ENCODE assay signal across 17 cellular contexts in the genomic region with DNA sequence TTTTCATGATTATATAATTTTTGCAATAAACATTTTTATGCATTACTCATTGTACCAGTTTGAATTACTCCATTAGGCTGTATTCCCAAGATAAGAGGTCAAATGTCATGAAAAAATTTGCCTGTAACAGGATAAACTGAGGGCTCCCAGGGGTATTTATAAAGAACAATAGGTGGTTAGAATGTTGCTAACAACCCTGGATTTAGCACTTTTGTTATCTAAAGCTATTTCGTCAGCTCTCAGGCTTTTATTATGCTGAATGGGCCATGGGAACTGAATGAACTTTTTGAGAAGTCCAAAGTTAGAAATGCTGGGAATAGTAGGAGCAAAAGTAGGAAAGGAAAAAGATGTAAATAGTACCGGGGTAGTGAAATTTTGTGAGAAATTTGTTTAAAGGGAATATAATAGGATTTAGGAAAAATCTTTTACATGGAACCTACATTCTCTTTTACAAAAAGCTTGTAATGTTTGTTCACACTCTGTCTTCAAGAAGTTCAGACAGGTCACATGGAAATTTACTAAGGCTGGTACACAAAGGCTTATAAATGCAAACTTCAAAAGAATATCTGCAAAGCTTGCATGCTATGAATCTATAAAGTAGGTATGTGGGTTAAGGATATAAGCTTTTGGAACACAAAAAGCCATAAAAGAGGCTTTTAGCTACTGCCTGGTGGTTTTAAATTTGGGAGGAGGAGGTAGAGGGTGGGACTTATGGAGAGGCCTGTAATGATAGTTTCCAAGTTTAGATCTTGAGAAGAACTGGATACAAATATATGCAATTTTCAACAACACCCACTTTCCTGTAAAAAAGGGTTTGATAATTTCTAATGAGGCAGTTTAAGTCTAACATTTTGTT.
DNase-seq lines count a peak whose midpoint lies in the region; TF ChIP-seq lines count a peak whose summit lies in the region.
"Had no signal": no experiment of that assay in that cellular context is flagged by ENCODE, and none has a peak within 500 bp of the region (broad histone marks: within the 10 kb centered on the region; RNA-seq: fewer than 3 reads in every experiment).

No MANE protein-coding gene starts in this region.

- H3K79me2 ChIP-seq in H9 (ENCODE audit: insufficient read depth, low read length): no peaks in the 10 kb centered on the region

- H3K36me3 ChIP-seq in neuronal stem cell (replicated peaks in 1 of 2; ENCODE audit: control insufficient read depth in 2 of 2, insufficient read depth in 2 of 2, low read length in 2 of 2) (no peaks in the 10 kb centered on the region), prostate gland (no peaks in the 10 kb centered on the region)
- H3K36me3 ChIP-seq: SJCRH30 had no signal

- H3K27me3 ChIP-seq in H9 (ENCODE audit: insufficient read depth, low read length): no peaks in the 10 kb centered on the region
- H3K27me3 ChIP-seq in neuronal stem cell (ENCODE audit: control insufficient read depth in 3 of 3, insufficient read depth in 3 of 3, low read depth in 1 of 3, low read length in 3 of 3): no peaks in the 10 kb centered on the region
- H3K27me3 ChIP-seq in prostate gland (replicated peaks; ENCODE audit: insufficient read depth): no peaks in the 10 kb centered on the region
- H3K27me3 ChIP-seq: SJCRH30 had no signal

- H2BK12ac ChIP-seq in H9 (ENCODE audit: insufficient read length, low read depth, low read length) (no peak overlapping the region), neuronal stem cell (ENCODE audit: low read length) (no peak overlapping the region)

- H3K4me1 Mint-ChIP-seq in H9: peaks cover 28 to 42% of the 10 kb centered on the region in 2 experiments
- H3K4me1 Mint-ChIP-seq: CD8-positive, alpha-beta memory T cell had no signal

- H3K9me3 ChIP-seq in H9 (ENCODE audit: control insufficient read depth, low read depth, low read length) (no peaks in the 10 kb centered on the region), neuronal stem cell (replicated peaks in 1 of 2; ENCODE audit: control insufficient read depth in 2 of 2, insufficient read depth in 1 of 2, low read depth in 1 of 2, low read length in 2 of 2) (no peaks in the 10 kb centered on the region), prostate gland (no peaks in the 10 kb centered on the region)
- H3K9me3 ChIP-seq: SJCRH30 had no signal

- no peak overlapping the region for H3K4me3 ChIP-seq in neuronal stem cell (ENCODE audit: low read length in 2 of 2)
- H3K4me3 ChIP-seq in prostate gland: no peak overlapping the region
- H3K4me3 ChIP-seq: SJCRH30 had no signal

- H3K27ac ChIP-seq in H9 (ENCODE audit: insufficient read length, low read depth, low read length): peak overlapping the region; percentile 65
- peak overlapping the region; percentile 41; the same call in 1 of the 2 replicates for H3K27ac ChIP-seq in VCaP
- H3K27ac ChIP-seq in neuronal stem cell (replicated peaks; ENCODE audit: low read length): peak overlapping the region; percentile 71
- no peak overlapping the region for H3K27ac ChIP-seq in prostate gland
- H3K27ac ChIP-seq: KMS-11, SJCRH30 had no signal

- no peak for TF ChIP-seq POLR2A in prostate gland (IDR thresholded peaks at IDR 0.05)

- H3T11ph ChIP-seq in H9 (ENCODE audit: low read length): no peak overlapping the region

- no peak for TF ChIP-seq CTCF in H9 (conservative IDR thresholded peaks at IDR 0.05)
- TF ChIP-seq CTCF in VCaP (conservative IDR thresholded peaks at IDR 0.05): no peak
- no peak for TF ChIP-seq CTCF in prostate gland (IDR thresholded peaks at IDR 0.05)

- H2BK15ac ChIP-seq in H9 (ENCODE audit: low read depth, low read length) (no peak overlapping the region), neuronal stem cell (ENCODE audit: low read length) (no peak overlapping the region)

- no peak overlapping the region for H3K9ac ChIP-seq in H9 (ENCODE audit: extremely low read depth, insufficient read length, low read length)
- no peak overlapping the region for H3K9ac ChIP-seq in neuronal stem cell (ENCODE audit: low read depth, low read length, poor library complexity)
- H3K9ac ChIP-seq: KMS-11 had no signal

- no peak overlapping the region for H3K56ac ChIP-seq in H9 (ENCODE audit: insufficient read length, low read depth, low read length)

- H3K4ac ChIP-seq in H9 (ENCODE audit: low read depth, low read length): no peak overlapping the region
- H3K4ac ChIP-seq in neuronal stem cell (ENCODE audit: low read length): no peak overlapping the region

- no peak overlapping the region for H3K23ac ChIP-seq in H9 (ENCODE audit: insufficient read length, low read depth, low read length)
- no peak overlapping the region for H3K23ac ChIP-seq in neuronal stem cell (ENCODE audit: low read depth, low read length, poor library complexity)

- H3K23me2 ChIP-seq in H9 (ENCODE audit: insufficient read length, low read depth, low read length, poor library complexity, severe bottlenecking): no peaks in the 10 kb centered on the region

- H2BK20ac ChIP-seq in H9 (ENCODE audit: low read depth, low read length, poor library complexity, severe bottlenecking): no peak overlapping the region

- H2BK5ac ChIP-seq in H9 (ENCODE audit: insufficient read length, low read length) (no peak overlapping the region), neuronal stem cell (ENCODE audit: low read length) (no peak overlapping the region)

- DNase-seq in H9 (no peak), iPS DF 19.7 (ENCODE audit: low read depth, low spot score) (peak; percentile 35), neuronal stem cell (ENCODE audit: low spot score) (no peak), prostate gland (ENCODE audit: low spot score) (no peak), RKO (ENCODE audit: low spot score) (no peak), NCI-H510A (lab: John Stamatoyannopoulos, UW) (no peak), globus pallidus (ENCODE audit: low spot score) (no peak)
- DNase-seq: C1 segment of cervical spinal cord; CD8-positive, alpha-beta memory T cell; DMS79 treated with DMSO at 0.1 percent for 48 hours; NCI-H1417; NCI-H187; NCI-H226; NCI-H524 treated with DMSO at 0.1 percent for 48 hours; SJCRH30 had no signal

- H4K5ac ChIP-seq in H9 (ENCODE audit: insufficient read length, low read depth, low read length): no peak overlapping the region

- H3K79me1 ChIP-seq in H9 (ENCODE audit: insufficient read depth, low read depth, low read length, poor library complexity, severe bottlenecking) (no peaks in the 10 kb centered on the region), neuronal stem cell (ENCODE audit: low read depth, low read length) (no peaks in the 10 kb centered on the region)

- H3K14ac ChIP-seq in H9 (ENCODE audit: insufficient read depth, low read length): no peak overlapping the region
- H3K14ac ChIP-seq in neuronal stem cell (ENCODE audit: low read length): no peak overlapping the region

- H4K91ac ChIP-seq in H9 (ENCODE audit: insufficient read length, low read depth, low read length): no peak overlapping the region
- H4K91ac ChIP-seq in neuronal stem cell (ENCODE audit: low read depth, low read length, poor library complexity): no peak overlapping the region

- H3K4me3 Mint-ChIP-seq in H9: no peak overlapping the region
- H3K4me3 Mint-ChIP-seq: CD8-positive, alpha-beta memory T cell had no signal

- intact Hi-C loops in prostate gland (cut with DNase I): no loop called here

- H2AFZ ChIP-seq in H9 (ENCODE audit: low read length) (no peak overlapping the region), neuronal stem cell (ENCODE audit: low read length) (peak overlapping the region; percentile 70)

- H3K27me3 Mint-ChIP-seq in H9 (ENCODE audit: low read depth): no peaks in the 10 kb centered on the region
- H3K27me3 Mint-ChIP-seq: CD8-positive, alpha-beta memory T cell had no signal

- H4K20me1 ChIP-seq in H9 (ENCODE audit: control insufficient read depth, insufficient read depth, insufficient read length): no peaks in the 10 kb centered on the region

- H3K36me3 Mint-ChIP-seq in H9 (ENCODE audit: insufficient read depth in 1 of 3, low read depth in 3 of 3): peaks cover 0 to 3% (median 2%) of the 10 kb centered on the region in 3 experiments; a peak in 5 of 7 replicates
- H3K36me3 Mint-ChIP-seq: CD8-positive, alpha-beta memory T cell had no signal

- H3K4me1 ChIP-seq in H9 (ENCODE audit: insufficient read depth, low read length): peaks cover 2% of the 10 kb centered on the region; the same call in 1 of the 2 replicates
- H3K4me1 ChIP-seq in neuronal stem cell (ENCODE audit: control insufficient read depth in 2 of 2, insufficient read depth in 1 of 2, low read depth in 1 of 2, low read length in 2 of 2): peaks cover 0 to 8% of the 10 kb centered on the region in 2 donors
- no peaks in the 10 kb centered on the region for H3K4me1 ChIP-seq in prostate gland (replicated peaks)

- H2AK5ac ChIP-seq in H9 (ENCODE audit: insufficient read length, low read length) (no peak overlapping the region), neuronal stem cell (ENCODE audit: low read depth, low read length) (no peak overlapping the region)

- H3K4me2 ChIP-seq in H9 (ENCODE audit: insufficient read depth, insufficient read length, low read length) (no peak overlapping the region), neuronal stem cell (ENCODE audit: insufficient read depth, low read length, poor library complexity, severe bottlenecking) (no peak overlapping the region)
- H3K4me2 ChIP-seq: KMS-11 had no signal

- H3K9me3 Mint-ChIP-seq in H9: peaks cover 0 to 1% of the 10 kb centered on the region in 2 experiments; a peak in 1 of 5 replicates

- H3K27ac Mint-ChIP-seq in H9: peak overlapping the region; percentile 15 to 98 (median 76); a peak in 6 of 7 replicates
- H3K27ac Mint-ChIP-seq: CD8-positive, alpha-beta memory T cell had no signal

- 100% methylated on average over 1 of the region's 2 CpGs for WGBS in H9 (ENCODE audit: extremely low coverage, insufficient read length, low lambda C conversion rate)
- WGBS in neuronal stem cell (ENCODE audit: extremely low coverage in 2 of 2, insufficient read length in 2 of 2, insufficient replicate concordance in 1 of 2), 2 donors: 100% methylated on average over 1 of the region's 2 CpGs
- WGBS in prostate gland: 44% methylated on average over 2 of the region's 2 CpGs

- H3K18ac ChIP-seq in H9 (ENCODE audit: insufficient read length, low read depth, low read length) (no peak overlapping the region), neuronal stem cell (ENCODE audit: low read length) (no peak overlapping the region)

- H2BK120ac ChIP-seq in H9 (ENCODE audit: low read depth, low read length, poor library complexity, severe bottlenecking): no peak overlapping the region
- no peak overlapping the region for H2BK120ac ChIP-seq in neuronal stem cell (ENCODE audit: low read depth, low read length)

- H4K8ac ChIP-seq in H9 (replicated peaks; ENCODE audit: insufficient read length, low read depth, low read length) (no peak overlapping the region), neuronal stem cell (ENCODE audit: low read depth, low read length) (no peak overlapping the region)

Comparison
In these comparisons a context has a peak if more than half of its experiments do, and no peak if none do; other contexts are left out.
1. H3K27ac ChIP-seq: peak in H9 (single experiment), VCaP (single experiment) and neuronal stem cell (single experiment); none in prostate gland (0 of 2).